8 cellular contexts compared by ENCODE assay signal in the genomic region with DNA sequence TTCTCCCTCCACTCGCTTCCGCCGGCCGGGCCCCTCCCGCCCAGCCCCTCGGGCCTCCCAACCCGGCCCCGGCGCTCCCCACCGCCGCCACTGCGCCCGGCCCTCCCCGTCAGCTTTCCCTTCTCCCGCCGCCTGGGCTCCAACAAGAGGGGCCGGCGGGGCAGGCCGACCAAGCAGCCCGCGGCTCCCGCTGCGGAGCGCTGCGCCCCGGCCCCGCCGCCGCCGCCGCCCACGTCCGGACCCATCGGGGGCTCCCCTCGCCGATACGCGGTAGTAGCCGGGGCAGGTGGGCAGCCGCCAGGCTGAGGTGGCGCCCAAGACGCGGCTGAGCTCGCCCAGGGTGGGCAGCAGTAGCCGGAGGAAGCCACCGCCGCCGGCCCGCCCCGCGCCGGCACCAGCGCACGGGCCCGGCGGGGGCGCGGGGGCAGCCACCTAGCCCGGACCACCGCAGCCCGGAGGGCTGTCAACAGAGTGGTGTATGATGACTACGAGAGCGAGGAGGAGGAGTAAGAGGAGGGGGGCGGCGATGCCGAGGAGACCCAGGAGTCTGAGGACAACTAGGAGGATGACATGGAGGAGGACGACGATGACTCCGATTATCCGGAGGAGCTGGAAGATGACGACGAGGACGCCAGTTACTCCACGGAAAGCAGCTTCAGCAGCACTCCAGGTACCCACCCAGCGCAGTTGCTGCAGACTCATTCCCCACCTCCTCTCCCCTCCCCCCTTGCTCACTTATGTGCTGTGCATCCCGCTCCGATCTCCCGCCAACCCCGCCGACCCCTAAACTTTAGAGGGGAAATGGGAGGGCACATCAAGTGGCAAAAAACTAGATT. TPM values are rescaled to one million over a fixed set of nuclear protein-coding genes. Genes with fewer than 3 reads are reported as not detected.
A peak's percentile ranks its signal among the peaks of the same experiment; 100 is the strongest.
DNase-seq lines count a peak whose midpoint lies in the region; ATAC-seq and TF ChIP-seq lines count a peak whose summit lies in the region.

No MANE protein-coding gene starts in this region.

- H3K4me1 ChIP-seq in right lobe of liver: no peaks in the 10 kb centered on the region

- DNase-seq in GM10266 (ENCODE audit: extremely low spot score) (peak; percentile 56), H4 (ENCODE audit: low spot score) (peak; percentile 8), M059J (ENCODE audit: low read depth) (peak; percentile 36), dermis microvascular lymphatic vessel endothelial cell (ENCODE audit: low read depth in 2 of 2) (peak; percentile 2 to 47), right lobe of liver (peak; percentile 33 to 58 (median 57)), COR-L47 (lab: John Stamatoyannopoulos, UW) (no peak)
- peak; percentile 3 to 35 (median 11) for DNase-seq in stimulated activated CD4-positive, alpha-beta T cell treated with anti-CD3 and anti-CD28 coated beads, TNF-alpha, amount 100 ng/mL, for 24 hours (ENCODE audit: low read depth in 3 of 3)

- H3K27me3 ChIP-seq in right lobe of liver: no peaks in the 10 kb centered on the region

- H3K36me3 ChIP-seq in right lobe of liver: no peaks in the 10 kb centered on the region

- 0% methylated on average over 25 of the region's 80 CpGs for WGBS in right lobe of liver (ENCODE audit: insufficient coverage, low coverage, low lambda C conversion rate, missing lambda C conversion rate)

- H3K4me3 ChIP-seq in right lobe of liver: peak overlapping the region; percentile 62 to 82 (median 76)

- no peak for TF ChIP-seq POLR2A in right lobe of liver (IDR thresholded peaks at IDR 0.05)

- intact Hi-C loops in right lobe of liver (cut with DNase I): no loop called here

- peak overlapping the region; percentile 62 to 83 (median 76) for H3K27ac ChIP-seq in right lobe of liver

- TF ChIP-seq CTCF in GM10266 (IDR thresholded peaks at IDR 0.05; ENCODE audit: control insufficient read depth, insufficient read depth, low read depth, missing control alignments) (no peak), right lobe of liver (IDR thresholded peaks at IDR 0.05) (no peak)

- peak; percentile 46 to 55 for ATAC-seq in activated CD4-positive, CD25-positive, alpha-beta regulatory T cell treated with anti-CD3 and anti-CD28 coated beads, Interleukin-2, amount 50 U/mL, for 24 hours
- ATAC-seq in right lobe of liver: peak; percentile 49 to 74 (median 70)

- no peaks in the 10 kb centered on the region for H3K9me3 ChIP-seq in right lobe of liver

RNA-seq across cellular contexts. Expression of a gene that starts 0.5 kb away (rescaled TPM):
- total RNA-seq in H4 (2014; rRNA removed; shearing (Covaris generic)): 1.4 and 7.9 TPM in 2 replicates
- 8.7 and 12.9 TPM in 2 replicates for total RNA-seq in M059J (2014; rRNA removed; shearing (Covaris generic))
- total RNA-seq in dermis microvascular lymphatic vessel endothelial cell: 5.9 and 8.9 TPM in 2 replicates
- 10 to 100 TPM in 1 of 6 experiments, 1 to 10 TPM in 5; 3.1 to 10.6 (median 4.1) TPM for total RNA-seq in right lobe of liver
